ENCODE assay signal across 8 cellular contexts in genomic region chr19:49666120-49666444, GRCh38. TPM values are rescaled to one million over a fixed set of nuclear protein-coding genes. Genes with fewer than 3 reads are reported as not detected.
A peak's percentile ranks its signal among the peaks of the same experiment; 100 is the strongest.
DNase-seq lines count a peak whose midpoint lies in the region; ATAC-seq and TF ChIP-seq lines count a peak whose summit lies in the region.

No MANE protein-coding gene starts in this region.

- H3K4me3 ChIP-seq in WI38 (ENCODE audit: low read depth, low read length) (peak overlapping the region; percentile 96), iPS DF 6.9 (ENCODE audit: low read length) (peak overlapping the region; percentile 92; the same call in 1 of the 2 replicates)

- H3K27me3 Mint-ChIP-seq in stimulated activated naive B cell treated with anti-CD40 and anti-IgM and Interleukin-4, amounts not matched to agents 10 μg/mL and 1 μg/mL and 100 μg/mL, for 72 hours = no peaks in the 10 kb centered on the region

- no peaks in the 10 kb centered on the region for H3K9me3 ChIP-seq in iPS DF 6.9 (ENCODE audit: control insufficient read depth, insufficient read depth, low read length)

- H3K36me3 ChIP-seq in iPS DF 6.9 (ENCODE audit: control insufficient read depth, insufficient read depth, low read length) = peaks cover 32% of the 10 kb centered on the region

- H3K4me1 ChIP-seq in iPS DF 6.9 (ENCODE audit: control insufficient read depth, insufficient read depth, low read length) = no peaks in the 10 kb centered on the region

- H3K27ac Mint-ChIP-seq in stimulated activated naive B cell treated with anti-CD40 and anti-IgM and Interleukin-4, amounts not matched to agents 10 μg/mL and 1 μg/mL and 100 μg/mL, for 72 hours = peak overlapping the region; percentile 93

- no CpG with 5 or more reads among the region's 9 CpGs for WGBS in iPS DF 6.9 (ENCODE audit: insufficient coverage, insufficient read length)

- no peaks in the 10 kb centered on the region for H3K9me3 Mint-ChIP-seq in stimulated activated naive B cell treated with anti-CD40 and anti-IgM and Interleukin-4, amounts not matched to agents 10 μg/mL and 1 μg/mL and 100 μg/mL, for 72 hours

- H3K4me1 Mint-ChIP-seq in stimulated activated naive B cell treated with anti-CD40 and anti-IgM and Interleukin-4, amounts not matched to agents 10 μg/mL and 1 μg/mL and 100 μg/mL, for 72 hours = peaks cover 27 to 54% of the 10 kb centered on the region in 2 donors

- peaks cover 27 to 48% of the 10 kb centered on the region in 2 donors for H3K36me3 Mint-ChIP-seq in stimulated activated naive B cell treated with anti-CD40 and anti-IgM and Interleukin-4, amounts not matched to agents 10 μg/mL and 1 μg/mL and 100 μg/mL, for 72 hours

- DNase-seq in DMS53 (lab: John Stamatoyannopoulos, UW) = peak; percentile 42
- DNase-seq in DMS53 treated with DMSO at 0.1 percent for 48 hours (lab: John Stamatoyannopoulos, UW; ENCODE audit: unreplicated experiment) = no peak
- no peak for DNase-seq in iPS DF 6.9 (ENCODE audit: low read depth, low spot score)
- DNase-seq in stimulated activated naive B cell treated with anti-CD40 and anti-IgM and Interleukin-4, amounts not matched to agents 10 μg/mL and 1 μg/mL and 100 μg/mL, for 72 hours = no peak
- no peak for DNase-seq in HT-29 (ENCODE audit: low spot score)
- DNase-seq in SK-N-DZ (ENCODE audit: low spot score) = no peak

- H3K4me3 Mint-ChIP-seq in stimulated activated naive B cell treated with anti-CD40 and anti-IgM and Interleukin-4, amounts not matched to agents 10 μg/mL and 1 μg/mL and 100 μg/mL, for 72 hours = peak overlapping the region; percentile 97

- H3K27me3 ChIP-seq in iPS DF 6.9 (ENCODE audit: control insufficient read depth, insufficient read depth, low read length) = no peaks in the 10 kb centered on the region

- ATAC-seq in stimulated activated naive B cell treated with anti-CD40 and anti-IgM and Interleukin-4, amounts not matched to agents 10 μg/mL and 1 μg/mL and 100 μg/mL, for 72 hours (replicated peaks) = no peak
- ATAC-seq in GM18519 (IDR thresholded peaks at IDR 0.05; ENCODE audit: low FRiP score, unreplicated experiment) = no peak

- no peak overlapping the region for H3K27ac ChIP-seq in iPS DF 6.9 (ENCODE audit: low read length)

- no peak for TF ChIP-seq CTCF in WI38 (IDR thresholded peaks at IDR 0.05; ENCODE audit: low read depth, low read length)

RNA-seq across cellular contexts. Expression of gene BCL2L12, which starts 0.3 kb away (rescaled TPM):
- total RNA-seq in HT-29 (2014; rRNA removed; shearing (Covaris generic)) = 78.2 and 100 TPM in 2 replicates
- polyA plus RNA-seq in SK-N-DZ (2014; cell fraction: cytosol; rRNA removed) = 3.4 and 4.0 TPM in 2 replicates
- polyA plus RNA-seq in SK-N-DZ (2014; cell fraction: nucleus; rRNA removed) = 3.1 and 6.2 TPM in 2 replicates

RNA-seq across cellular contexts. Expression of gene IRF3, which starts 0.4 kb away (rescaled TPM):
- total RNA-seq in HT-29 (2014; rRNA removed; shearing (Covaris generic)) = 380 and 432 TPM in 2 replicates
- polyA plus RNA-seq in SK-N-DZ (2014; cell fraction: cytosol; rRNA removed) = 25.6 and 32.7 TPM in 2 replicates
- polyA plus RNA-seq in SK-N-DZ (2014; cell fraction: nucleus; rRNA removed) = 30.2 and 41.0 TPM in 2 replicates

RNA-seq across cellular contexts. Expression of gene PRMT1, which starts 11.0 kb away (rescaled TPM):
- 922 and 995 TPM in 2 replicates for total RNA-seq in HT-29 (2014; rRNA removed; shearing (Covaris generic))
- 454 and 480 TPM in 2 replicates for polyA plus RNA-seq in SK-N-DZ (2014; cell fraction: cytosol; rRNA removed)
- polyA plus RNA-seq in SK-N-DZ (2014; cell fraction: nucleus; rRNA removed) = 349 and 359 TPM in 2 replicates

RNA-seq across cellular contexts. Expression of gene ADM5, which starts 23.3 kb away (rescaled TPM):
- 9.2 and 10.0 TPM in 2 replicates for total RNA-seq in HT-29 (2014; rRNA removed; shearing (Covaris generic))
- polyA plus RNA-seq in SK-N-DZ (2014; cell fraction: cytosol; rRNA removed) = 5.0 and 5.4 TPM in 2 replicates
- 48.1 and 54.9 TPM in 2 replicates for polyA plus RNA-seq in SK-N-DZ (2014; cell fraction: nucleus; rRNA removed)

RNA-seq across cellular contexts. Expression of gene SCAF1, which starts 24.1 kb away (rescaled TPM):
- total RNA-seq in HT-29 (2014; rRNA removed; shearing (Covaris generic)) = 58.6 and 67.6 TPM in 2 replicates
- polyA plus RNA-seq in SK-N-DZ (2014; cell fraction: cytosol; rRNA removed) = 20.2 and 23.9 TPM in 2 replicates
- polyA plus RNA-seq in SK-N-DZ (2014; cell fraction: nucleus; rRNA removed) = 16.8 and 18.8 TPM in 2 replicates
